Comparison of ENCODE assay signal across 16 cellular contexts in genomic region chr5:131758520-131758900, GRCh38. TPM values are rescaled to one million over a fixed set of nuclear protein-coding genes. Genes with fewer than 3 reads are reported as not detected.
DNase-seq lines count a peak whose midpoint lies in the region; ATAC-seq and TF ChIP-seq lines count a peak whose summit lies in the region.
"Had no signal": no experiment of that assay in that cellular context is flagged by ENCODE, and none has a peak within 500 bp of the region (broad histone marks: within the 10 kb centered on the region; RNA-seq: fewer than 3 reads in every experiment).

No MANE protein-coding gene starts in this region.

- H2AFZ ChIP-seq in KMS-11 (ENCODE audit: low read depth) (no peak overlapping the region), smooth muscle cell (ENCODE audit: low read depth) (no peak overlapping the region)

- H4K20me1 ChIP-seq in KMS-11 (ENCODE audit: insufficient read depth) (no peaks in the 10 kb centered on the region), smooth muscle cell (ENCODE audit: low read depth) (peaks cover 97% of the 10 kb centered on the region)

- H3K9ac ChIP-seq in KMS-11 (peak overlapping the region; percentile 30; the same call in 1 of the 2 replicates), smooth muscle cell (ENCODE audit: low read depth) (no peak overlapping the region)

- H3K36me3 ChIP-seq in KMS-11 (ENCODE audit: insufficient read depth): no peaks in the 10 kb centered on the region
- H3K36me3 ChIP-seq in heart right ventricle: peaks cover 0 to 3% (median 0%) of the 10 kb centered on the region in 9 donors
- H3K36me3 ChIP-seq in smooth muscle cell (ENCODE audit: low read depth): no peaks in the 10 kb centered on the region

- no peaks in the 10 kb centered on the region for H3K27me3 ChIP-seq in KMS-11 (ENCODE audit: insufficient read depth, low read depth)
- no peaks in the 10 kb centered on the region for H3K27me3 ChIP-seq in heart right ventricle
- H3K27me3 ChIP-seq in smooth muscle cell (ENCODE audit: low read depth): no peaks in the 10 kb centered on the region

- peak overlapping the region; percentile 1 for H3K4me3 Mint-ChIP-seq in T-helper 2 cell treated with Interferon-gamma antibody and Interleukin-4, amounts not matched to agents 5 μg/mL and 100 μg/mL, for 36 hours
- H3K4me3 Mint-ChIP-seq: activated CD8-positive, alpha-beta T cell treated with anti-CD3 and anti-CD28 coated beads, Interleukin-2, amount 10 ng/mL, durations not matched to agents 7 days and 5 days; activated naive CD8-positive, alpha-beta T cell; mesothelial cell of epicardium had no signal

- peaks cover 20% of the 10 kb centered on the region for H3K4me1 Mint-ChIP-seq in T-helper 2 cell treated with Interferon-gamma antibody and Interleukin-4, amounts not matched to agents 5 μg/mL and 100 μg/mL, for 36 hours (ENCODE audit: low read depth)

- H3K9me3 ChIP-seq in heart right ventricle: peaks cover 0 to 1% (median 0%) of the 10 kb centered on the region in 11 donors
- H3K9me3 ChIP-seq in smooth muscle cell (replicated peaks; ENCODE audit: low read depth): no peaks in the 10 kb centered on the region

- no peaks in the 10 kb centered on the region for H3F3A ChIP-seq in smooth muscle cell (ENCODE audit: low read depth)

- ATAC-seq in heart right ventricle: peak; percentile 75 to 93 (median 86)
- ATAC-seq: activated CD8-positive, alpha-beta T cell treated with anti-CD3 and anti-CD28 coated beads, Interleukin-2, amount 10 ng/mL, durations not matched to agents 7 days and 5 days had no signal

- H3K27ac ChIP-seq in KMS-11 (peak overlapping the region; percentile 80), heart right ventricle (peak overlapping the region; percentile 11 to 81 (median 68)), smooth muscle cell (ENCODE audit: low read depth) (no peak overlapping the region)

- H3K79me2 ChIP-seq in KMS-11 (ENCODE audit: insufficient read depth, low read depth) (peaks cover 86% of the 10 kb centered on the region), smooth muscle cell (ENCODE audit: low read depth) (peaks cover 100% of the 10 kb centered on the region)

- H3K27ac Mint-ChIP-seq in T-helper 2 cell treated with Interferon-gamma antibody and Interleukin-4, amounts not matched to agents 5 μg/mL and 100 μg/mL, for 36 hours: no peak overlapping the region
- H3K27ac Mint-ChIP-seq: activated CD8-positive, alpha-beta T cell treated with anti-CD3 and anti-CD28 coated beads, Interleukin-2, amount 10 ng/mL, durations not matched to agents 7 days and 5 days; activated naive CD8-positive, alpha-beta T cell; mesothelial cell of epicardium had no signal

- TF ChIP-seq CTCF in KMS-11 (conservative IDR thresholded peaks at IDR 0.05; ENCODE audit: low read depth, low read length) (no peak), heart right ventricle (IDR thresholded peaks at IDR 0.05) (no peak), smooth muscle cell (IDR thresholded peaks at IDR 0.05; ENCODE audit: borderline replicate concordance, insufficient read depth, poor library complexity, severe bottlenecking) (no peak)

- H3K36me3 Mint-ChIP-seq in T-helper 2 cell treated with Interferon-gamma antibody and Interleukin-4, amounts not matched to agents 5 μg/mL and 100 μg/mL, for 36 hours (ENCODE audit: low read depth): peaks cover 24% of the 10 kb centered on the region

- 16 to 17% methylated on average over 3 of the region's 3 CpGs for WGBS in heart right ventricle, 2 donors
- WGBS in smooth muscle cell (ENCODE audit: low lambda C conversion rate): 31% methylated on average over 3 of the region's 3 CpGs

- H3K27me3 Mint-ChIP-seq in T-helper 2 cell treated with Interferon-gamma antibody and Interleukin-4, amounts not matched to agents 5 μg/mL and 100 μg/mL, for 36 hours (ENCODE audit: low read depth): no peaks in the 10 kb centered on the region
- H3K27me3 Mint-ChIP-seq: activated naive CD8-positive, alpha-beta T cell had no signal

- H3K4me3 ChIP-seq in KMS-11 (IDR thresholded peaks at IDR 0.05; ENCODE audit: insufficient read depth, low read depth, low read length) (no peak overlapping the region), heart right ventricle (no peak overlapping the region), smooth muscle cell (no peak overlapping the region)

- peak overlapping the region; percentile 79 for H3K4me2 ChIP-seq in KMS-11
- H3K4me2 ChIP-seq in smooth muscle cell: peak overlapping the region; percentile 69

- intact Hi-C loops in heart right ventricle (cut with DNase I): no loop called here

- H3K4me1 ChIP-seq in KMS-11 (ENCODE audit: low read depth, poor library complexity, severe bottlenecking): peaks cover 83% of the 10 kb centered on the region
- peaks cover 0 to 80% (median 46%) of the 10 kb centered on the region in 9 donors for H3K4me1 ChIP-seq in heart right ventricle
- H3K4me1 ChIP-seq in smooth muscle cell (ENCODE audit: low read depth): peaks cover 7% of the 10 kb centered on the region

- no peak for DNase-seq in T-helper 2 cell treated with Interferon-gamma antibody and Interleukin-4, amounts not matched to agents 5 μg/mL and 100 μg/mL, for 36 hours (ENCODE audit: low spot score)
- DNase-seq in T-helper 2 cell (no peak), heart right ventricle (peak in 1 of 2 donors; percentile 13), smooth muscle cell (lab: John Stamatoyannopoulos, UW; ENCODE audit: unreplicated experiment) (no peak), NCI-H748 (lab: John Stamatoyannopoulos, UW; ENCODE audit: unreplicated experiment) (no peak), NCI-H2171 (lab: John Stamatoyannopoulos, UW) (no peak)
- DNase-seq in activated effector memory CD4-positive, alpha-beta T cell treated with Interleukin-2 at 50 U/mL for 16 hours: no peak
- DNase-seq: activated CD8-positive, alpha-beta T cell treated with anti-CD3 and anti-CD28 coated beads, Interleukin-2, amount 10 ng/mL, durations not matched to agents 7 days and 5 days; DMS79 treated with DMSO at 0.1 percent for 48 hours; glutamatergic neuron; NCI-H1436; NK-92 treated with Interleukin-12 subunit alpha and Interleukin-12 subunit beta, amount 100 ng/mL, for 24 hours; retina had no signal

- peaks cover 4% of the 10 kb centered on the region for H3K9me3 Mint-ChIP-seq in T-helper 2 cell treated with Interferon-gamma antibody and Interleukin-4, amounts not matched to agents 5 μg/mL and 100 μg/mL, for 36 hours

RNA-seq across cellular contexts. Expression of gene FNIP1, which starts 38.3 kb away (rescaled TPM):
- 10 to 100 TPM; 24.2 to 41.7 (median 34.1) TPM for total RNA-seq in heart right ventricle
- 1 to 10 TPM; 2.8 to 6.1 TPM for polyA plus RNA-seq in heart right ventricle
- total RNA-seq in smooth muscle cell: 35.8 and 47.4 TPM in 2 replicates
- polyA plus RNA-seq in smooth muscle cell: 8.8 and 11.4 TPM in 2 replicates
